ENCODE assay signal across 1 cellular context in genomic region chr22:23012081-23012622, GRCh38.
TF ChIP-seq lines count a peak whose summit lies in the region.

No MANE protein-coding gene starts in this region.

TF ChIP-seq in GM12878, 131 proteins besides CTCF, POLR2A, EP300 and RAD21 (continues in another document):
- TF ChIP-seq EZH2 (IDR thresholded peaks at IDR 0.05; ENCODE audit: borderline replicate concordance, control insufficient read depth, low read depth, low read length) = no peak
- TF ChIP-seq SMAD1 (IDR thresholded peaks at IDR 0.05; ENCODE audit: low read depth, partially characterized antibody) = no peak
- TF ChIP-seq ZNF592 (IDR thresholded peaks at IDR 0.05) = no peak
- no peak for TF ChIP-seq SPI1 (IDR thresholded peaks at IDR 0.05; ENCODE audit: borderline replicate concordance, insufficient read depth, low read depth, low read length)
- TF ChIP-seq ESRRA (IDR thresholded peaks at IDR 0.05; ENCODE audit: low read length) = no peak
- TF ChIP-seq ZNF687 (IDR thresholded peaks at IDR 0.05) = no peak
- TF ChIP-seq PBX3 (IDR thresholded peaks at IDR 0.05; ENCODE audit: insufficient replicate concordance, low read depth, low read length) = no peak
- TF ChIP-seq PRDM15 (CRISPR knock-in tag; IDR thresholded peaks at IDR 0.05) = no peak
- TF ChIP-seq BMI1 (IDR thresholded peaks at IDR 0.05; ENCODE audit: borderline replicate concordance) = no peak
- 0 out of 2 replicates have a peak, but pooled peaks have one; percentile 48 for TF ChIP-seq YY1 (IDR thresholded peaks at IDR 0.05; ENCODE audit: low read depth, low read length)
- peak; percentile 19; the same call in 1 of the 2 replicates for TF ChIP-seq CREM (IDR thresholded peaks at IDR 0.05; ENCODE audit: low read depth)
- TF ChIP-seq SIN3A (IDR thresholded peaks at IDR 0.05; ENCODE audit: low read depth, low read length) = no peak
- TF ChIP-seq SUPT20H (IDR thresholded peaks at IDR 0.05; ENCODE audit: borderline replicate concordance, control insufficient read depth, low read depth, low read length) = no peak
- no peak for TF ChIP-seq TCF3 (IDR thresholded peaks at IDR 0.05; ENCODE audit: borderline replicate concordance, insufficient read depth, low read depth, low read length)
- TF ChIP-seq ZBTB40 (IDR thresholded peaks at IDR 0.05; ENCODE audit: borderline replicate concordance) = no peak
- TF ChIP-seq BCL11A (IDR thresholded peaks at IDR 0.05; ENCODE audit: low read depth, low read length) = peak; percentile 68; the same call in 1 of the 2 replicates
- 0 out of 2 replicates have a peak, but pooled peaks have one; percentile 38 for TF ChIP-seq TCF12 (IDR thresholded peaks at IDR 0.05; ENCODE audit: low read depth, low read length)
- no peak for TF ChIP-seq USF2 (IDR thresholded peaks at IDR 0.05; ENCODE audit: borderline replicate concordance, low read depth, low read length)
- no peak for TF ChIP-seq GATAD2B (conservative IDR thresholded peaks at IDR 0.05; ENCODE audit: low read depth)
- no peak for TF ChIP-seq SP1 (IDR thresholded peaks at IDR 0.05; ENCODE audit: low read depth, low read length)
- no peak for TF ChIP-seq KAT2A (conservative IDR thresholded peaks at IDR 0.05; ENCODE audit: control insufficient read depth, low read depth, low read length)
- TF ChIP-seq E4F1 (IDR thresholded peaks at IDR 0.05; ENCODE audit: borderline replicate concordance, partially characterized antibody) = no peak
- TF ChIP-seq DPF2 (IDR thresholded peaks at IDR 0.05) = peak; percentile 70
- no peak for TF ChIP-seq NR2C2 (IDR thresholded peaks at IDR 0.05; ENCODE audit: borderline replicate concordance, control insufficient read depth, insufficient read length, low read depth)
- TF ChIP-seq WRNIP1 (IDR thresholded peaks at IDR 0.05; ENCODE audit: borderline replicate concordance, low read depth, low read length) = no peak
- TF ChIP-seq ZNF622 (IDR thresholded peaks at IDR 0.05) = no peak
- 0 out of 2 replicates have a peak, but pooled peaks have one; percentile 36 for TF ChIP-seq MLLT1 (IDR thresholded peaks at IDR 0.05)
- no peak for TF ChIP-seq MTA3 (IDR thresholded peaks at IDR 0.05; ENCODE audit: borderline replicate concordance, low read length)
- TF ChIP-seq CBX5 (IDR thresholded peaks at IDR 0.05; ENCODE audit: low read depth) = no peak
- no peak for TF ChIP-seq ZNF207 (IDR thresholded peaks at IDR 0.05; ENCODE audit: borderline replicate concordance)
- no peak for TF ChIP-seq POLR2AphosphoS2 (IDR thresholded peaks at IDR 0.05; ENCODE audit: low read depth, low read length)
- TF ChIP-seq TARDBP (IDR thresholded peaks at IDR 0.05; ENCODE audit: borderline replicate concordance) = no peak
- no peak for TF ChIP-seq SREBF1 (IDR thresholded peaks at IDR 0.05; ENCODE audit: low read length)
- TF ChIP-seq IRF4 (IDR thresholded peaks at IDR 0.05; ENCODE audit: low read depth, low read length) = peak; percentile 94
- no peak for TF ChIP-seq CHD4 (IDR thresholded peaks at IDR 0.05)
- peak; percentile 78; the same call in 1 of the 2 replicates for TF ChIP-seq CBFB (IDR thresholded peaks at IDR 0.05; ENCODE audit: low read depth)
